8 cellular contexts compared by ENCODE assay signal in the genomic region with DNA sequence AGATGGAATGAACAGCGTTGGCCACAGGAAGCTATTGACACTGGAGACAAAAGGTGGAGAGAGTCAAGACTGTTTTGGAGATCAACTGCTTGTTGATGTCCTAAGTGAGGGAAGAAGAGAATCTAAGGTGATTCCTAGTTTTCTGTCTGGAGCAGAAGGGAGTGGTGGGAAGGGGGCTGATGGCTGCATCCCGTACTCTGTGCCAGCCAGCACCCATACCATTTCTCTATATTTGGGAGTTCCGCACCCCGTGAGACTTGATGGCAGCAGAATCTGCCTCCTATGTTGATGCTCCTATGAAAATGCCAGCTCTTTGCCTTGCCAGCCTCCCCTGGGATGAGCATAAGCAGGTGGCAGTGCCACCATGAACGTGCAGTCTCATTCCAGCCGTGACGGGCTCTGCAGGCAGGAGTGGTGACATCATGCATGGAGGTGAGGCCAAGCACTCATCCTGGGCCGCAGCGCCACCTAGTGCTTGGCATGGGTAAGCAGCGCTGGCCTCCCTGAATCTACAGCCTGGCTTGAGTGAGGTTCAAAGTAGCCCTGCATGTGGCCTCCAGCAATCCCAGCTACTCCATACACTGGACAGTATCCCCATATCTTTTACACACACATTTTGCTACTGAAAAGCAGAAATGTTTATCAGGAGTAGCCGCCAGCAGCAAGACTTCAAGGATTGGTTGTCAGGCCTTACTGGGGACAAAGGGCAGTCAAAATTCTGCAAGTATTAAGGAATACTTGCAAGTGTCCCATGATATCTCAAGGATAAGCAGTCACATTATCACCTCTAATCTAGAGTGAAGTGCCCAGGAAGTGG. TPM values are rescaled to one million over a fixed set of nuclear protein-coding genes. Genes with fewer than 3 reads are reported as not detected.
DNase-seq lines count a peak whose midpoint lies in the region; ATAC-seq and TF ChIP-seq lines count a peak whose summit lies in the region.

No MANE protein-coding gene starts in this region.

- peaks cover 0 to 28% (median 8%) of the 10 kb centered on the region in 4 donors for H3K36me3 ChIP-seq in esophagus muscularis mucosa
- no peaks in the 10 kb centered on the region for H3K36me3 ChIP-seq in naive thymus-derived CD4-positive, alpha-beta T cell (ENCODE audit: control insufficient read depth in 2 of 3, insufficient read depth in 3 of 3, low read length in 3 of 3)

- no peak overlapping the region for H3K27ac ChIP-seq in esophagus muscularis mucosa (replicated peaks in 1 of 4)
- H3K27ac ChIP-seq in naive thymus-derived CD4-positive, alpha-beta T cell (ENCODE audit: low read depth, low read length): no peak overlapping the region

- DNase-seq in DMS 273 (lab: John Stamatoyannopoulos, UW; ENCODE audit: unreplicated experiment) (peak; percentile 95), OCI-M1 (lab: John Stamatoyannopoulos, UW) (peak; percentile 80), activated T-cell treated with anti-CD3 and anti-CD28 coated beads for 4 hours (peak; percentile 71), esophagus muscularis mucosa (ENCODE audit: extremely low spot score) (peak; percentile 96)
- peak; percentile 39 to 80 (median 65) for DNase-seq in naive thymus-derived CD4-positive, alpha-beta T cell
- DNase-seq in stimulated activated CD8-positive, alpha-beta memory T cell treated with anti-CD3 and anti-CD28 coated beads, Interleukin-7, amount 100 ng/mL, for 48 hours (ENCODE audit: extremely low read depth in 1 of 2, low read depth in 1 of 2): peak; percentile 53 to 66

- POLR2A ChIA-PET in naive thymus-derived CD4-positive, alpha-beta T cell (lab: Charles Lee): interaction anchor here (0.6 kb wide), 1 partner anchor 84 kb away, joined by 3 read pairs; no protein-coding TSS in a partner anchor

- TF ChIP-seq EP300 in Ishikawa (IDR thresholded peaks at IDR 0.05; ENCODE audit: borderline replicate concordance): peak; percentile 21; the same call in 1 of the 2 replicates
- no peak for TF ChIP-seq EP300 in esophagus muscularis mucosa (IDR thresholded peaks at IDR 0.05)

- H3K4me1 Mint-ChIP-seq in naive thymus-derived CD4-positive, alpha-beta T cell: peaks cover 11 to 22% (median 19%) of the 10 kb centered on the region in 7 donors

- H3K4me3 Mint-ChIP-seq in naive thymus-derived CD4-positive, alpha-beta T cell: peak overlapping the region in 5 of 10 donors; percentile 33 to 65 (median 47)

- peak; percentile 74 for TF ChIP-seq RAD21 in Ishikawa (IDR thresholded peaks at IDR 0.05; ENCODE audit: low read depth)

- peak overlapping the region in 3 of 9 donors; percentile 1 to 27 (median 21) for H3K27ac Mint-ChIP-seq in naive thymus-derived CD4-positive, alpha-beta T cell

- no peaks in the 10 kb centered on the region for H3K27me3 ChIP-seq in esophagus muscularis mucosa
- H3K27me3 ChIP-seq in naive thymus-derived CD4-positive, alpha-beta T cell (ENCODE audit: control insufficient read depth in 2 of 2, insufficient read depth in 2 of 2, low read length in 2 of 2): no peaks in the 10 kb centered on the region

- H3K9me3 Mint-ChIP-seq in naive thymus-derived CD4-positive, alpha-beta T cell: peaks cover 0 to 3% (median 0%) of the 10 kb centered on the region in 11 donors

- H3K36me3 Mint-ChIP-seq in naive thymus-derived CD4-positive, alpha-beta T cell: peaks cover 0 to 3% (median 0%) of the 10 kb centered on the region in 5 donors

- TF ChIP-seq CTCF in esophagus muscularis mucosa (IDR thresholded peaks at IDR 0.05): peak; percentile 88 to 99 (median 90)

- 33% methylated on average over 10 of the region's 11 CpGs for WGBS in esophagus muscularis mucosa

- peak; percentile 86 for ATAC-seq in GM21528 (IDR thresholded peaks at IDR 0.05; ENCODE audit: low FRiP score, unreplicated experiment)
- ATAC-seq in naive thymus-derived CD4-positive, alpha-beta T cell: peak; percentile 98

- CTCF ChIA-PET in naive thymus-derived CD4-positive, alpha-beta T cell (lab: Charles Lee): interaction anchor here (0.6 to 2.3 kb wide), 4 partner anchors 11 to 58 kb away, joined by 3 to 5 read pairs (median 4); no protein-coding TSS in a partner anchor

- intact Hi-C loops in esophagus muscularis mucosa (cut with DNase I): no loop called here
- intact Hi-C loops in naive thymus-derived CD4-positive, alpha-beta T cell (cut with micrococcal nuclease): loop anchor here (1.0 to 10.0 kb wide), 5 partner anchors 141 to 638 kb away; no protein-coding TSS in a partner anchor

- TF ChIP-seq POLR2A in esophagus muscularis mucosa (IDR thresholded peaks at IDR 0.05; ENCODE audit: low read depth): no peak

- H3K4me3 ChIP-seq in esophagus muscularis mucosa: no peak overlapping the region
- no peak overlapping the region for H3K4me3 ChIP-seq in naive thymus-derived CD4-positive, alpha-beta T cell (ENCODE audit: low read length)

- peaks cover 16 to 40% (median 28%) of the 10 kb centered on the region in 4 donors for H3K4me1 ChIP-seq in esophagus muscularis mucosa
- peaks cover 0 to 4% of the 10 kb centered on the region in 2 donors for H3K4me1 ChIP-seq in naive thymus-derived CD4-positive, alpha-beta T cell (ENCODE audit: control insufficient read depth in 2 of 2, insufficient read depth in 2 of 2, low read length in 2 of 2)

- peaks cover 0 to 13% (median 3%) of the 10 kb centered on the region in 5 donors for H3K27me3 Mint-ChIP-seq in naive thymus-derived CD4-positive, alpha-beta T cell

- no peaks in the 10 kb centered on the region for H3K9me3 ChIP-seq in esophagus muscularis mucosa
- H3K9me3 ChIP-seq in naive thymus-derived CD4-positive, alpha-beta T cell (ENCODE audit: control insufficient read depth in 2 of 3, low read length in 3 of 3): no peaks in the 10 kb centered on the region

TF ChIP-seq in Ishikawa, 13 proteins besides CTCF, POLR2A, EP300 and RAD21:
- TF ChIP-seq, protein P1, sequence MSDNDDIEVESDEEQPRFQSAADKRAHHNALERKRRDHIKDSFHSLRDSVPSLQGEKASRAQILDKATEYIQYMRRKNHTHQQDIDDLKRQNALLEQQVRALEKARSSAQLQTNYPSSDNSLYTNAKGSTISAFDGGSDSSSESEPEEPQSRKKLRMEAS (IDR thresholded peaks at IDR 0.05): peak; percentile 79
- TF ChIP-seq FOXM1 (IDR thresholded peaks at IDR 0.05; ENCODE audit: borderline replicate concordance, low read depth) (no peak), NFIC (IDR thresholded peaks at IDR 0.05) (peak; percentile 62), TEAD4 (IDR thresholded peaks at IDR 0.05) (peak; percentile 92), YY1 (IDR thresholded peaks at IDR 0.05; ENCODE audit: low read depth) (peak; percentile 59)

RNA-seq across cellular contexts. Expression of a gene that starts 43.0 kb away (rescaled TPM):
- total RNA-seq in esophagus muscularis mucosa: 10 to 100 TPM; 24.5 to 40.3 (median 31.3) TPM
- 1 to 10 TPM in 1 of 5 experiments, under 1 TPM in 4; 0.05 to 1.4 (median 0.40) TPM for total RNA-seq in naive thymus-derived CD4-positive, alpha-beta T cell
- polyA plus RNA-seq in naive thymus-derived CD4-positive, alpha-beta T cell: under 1 TPM; 0.14 to 0.15 TPM

Comparison
In these comparisons a context has a peak if more than half of its experiments do, and no peak if none do; other contexts are left out.
1. RNA of a gene that starts 43.0 kb away (total RNA-seq): 24.5 to 40.3 TPM in esophagus muscularis mucosa; 0.05 to 1.4 TPM in naive thymus-derived CD4-positive, alpha-beta T cell; every median in the first group is over 10 times any median in the second.
2. Peak in every context shown above with its lines, with median percentiles within 50 percentile points of each other: DNase-seq.